In genomic region chr7:2520131-2520807, GRCh38 we compare ENCODE assay signal across 8 cellular contexts. TPM values are rescaled to one million over a fixed set of nuclear protein-coding genes. Genes with fewer than 3 reads are reported as not detected.
DNase-seq lines count a peak whose midpoint lies in the region; ATAC-seq and TF ChIP-seq lines count a peak whose summit lies in the region.

No MANE protein-coding gene starts in this region.

- no peak for TF ChIP-seq POLR2A in thyroid gland (IDR thresholded peaks at IDR 0.05)

- no peak overlapping the region for H3K27ac ChIP-seq in ascending aorta
- H3K27ac ChIP-seq in thoracic aorta = no peak overlapping the region
- no peak overlapping the region for H3K27ac ChIP-seq in thyroid gland

- intact Hi-C loops in ascending aorta (cut with DNase I) (no loop called here), thyroid gland (cut with DNase I) (no loop called here)

- no peak for ATAC-seq in thoracic aorta (ENCODE audit: insufficient number of reproducible peaks, low FRiP score, low read depth)

- peaks cover 6 to 26% of the 10 kb centered on the region in 2 donors for H3K4me1 ChIP-seq in ascending aorta
- H3K4me1 ChIP-seq in thoracic aorta (ENCODE audit: control insufficient read depth in 1 of 2, low read depth in 2 of 2) = peaks cover 0 to 31% of the 10 kb centered on the region in 2 donors
- peaks cover 36 to 58% of the 10 kb centered on the region in 2 donors for H3K4me1 ChIP-seq in thyroid gland

- 8% methylated on average over 13 of the region's 38 CpGs; no CpG with 5 or more reads in 1 of the 2 donors for WGBS in thyroid gland, 2 donors

- H3K9me3 ChIP-seq in MG63 (no peaks in the 10 kb centered on the region), ascending aorta (no peaks in the 10 kb centered on the region), thoracic aorta (no peaks in the 10 kb centered on the region), thyroid gland (no peaks in the 10 kb centered on the region)

- H3K27me3 ChIP-seq in MG63 (no peaks in the 10 kb centered on the region), ascending aorta (peaks cover 24% of the 10 kb centered on the region), thoracic aorta (replicated peaks; ENCODE audit: insufficient read depth) (no peaks in the 10 kb centered on the region), thyroid gland (peaks cover 7% of the 10 kb centered on the region)

- no peaks in the 10 kb centered on the region for H3K36me3 ChIP-seq in MG63
- H3K36me3 ChIP-seq in ascending aorta = no peaks in the 10 kb centered on the region
- no peaks in the 10 kb centered on the region for H3K36me3 ChIP-seq in thoracic aorta
- no peaks in the 10 kb centered on the region for H3K36me3 ChIP-seq in thyroid gland

- DNase-seq in NCI-H524 (lab: John Stamatoyannopoulos, UW) = peak; percentile 40 to 80
- no peak for DNase-seq in NCI-H524 treated with DMSO at 0.1 percent for 48 hours (lab: John Stamatoyannopoulos, UW)
- DNase-seq in MG63 = peak; percentile 18
- DNase-seq in ascending aorta (ENCODE audit: low spot score in 2 of 2) = no peak
- DNase-seq in left kidney (ENCODE audit: low read depth, low spot score) = peak; percentile 59
- no peak for DNase-seq in thoracic aorta (ENCODE audit: low spot score)
- no peak for DNase-seq in thyroid gland
- DNase-seq in occipital lobe (lab: John Stamatoyannopoulos, UW) = no peak

- H3K4me3 ChIP-seq in MG63 = peak overlapping the region; percentile 38
- H3K4me3 ChIP-seq in ascending aorta = peak overlapping the region; percentile 53 to 74
- peak overlapping the region; percentile 66 for H3K4me3 ChIP-seq in thoracic aorta
- H3K4me3 ChIP-seq in thyroid gland (replicated peaks in 1 of 3) = peak overlapping the region in 1 of 3 donors; percentile 31

- TF ChIP-seq CTCF in ascending aorta (IDR thresholded peaks at IDR 0.05) = no peak
- TF ChIP-seq CTCF in thoracic aorta (IDR thresholded peaks at IDR 0.05) = no peak
- no peak for TF ChIP-seq CTCF in thyroid gland (IDR thresholded peaks at IDR 0.05)

RNA-seq across cellular contexts. Expression of gene LFNG, which starts 0.7 kb away (rescaled TPM):
- 2.9 and 6.0 TPM in 2 replicates for total RNA-seq in MG63 (2014; rRNA removed; shearing (Covaris generic); ENCODE audit: low replicate concordance)
- total RNA-seq in ascending aorta = 102 TPM
- 10 to 100 TPM in 1 of 2 donors, 1 to 10 TPM in 1; 8.0 to 24.1 TPM for total RNA-seq in thoracic aorta
- 1 to 10 TPM; 3.8 to 6.1 (median 4.8) TPM for total RNA-seq in thyroid gland
- 8.7 TPM for total RNA-seq in occipital lobe

RNA-seq across cellular contexts. Expression of gene BRAT1, which starts 35.1 kb away (rescaled TPM):
- 43.2 and 59.7 TPM in 2 replicates for total RNA-seq in MG63 (2014; rRNA removed; shearing (Covaris generic); ENCODE audit: low replicate concordance)
- total RNA-seq in ascending aorta (84.0 TPM), thoracic aorta (10 to 100 TPM; 28.8 to 43.6 TPM), thyroid gland (10 to 100 TPM; 37.2 to 51.8 (median 45.6) TPM), occipital lobe (15.6 TPM)

RNA-seq across cellular contexts. Expression of gene IQCE, which starts 38.5 kb away (rescaled TPM):
- total RNA-seq in MG63 (2014; rRNA removed; shearing (Covaris generic); ENCODE audit: low replicate concordance) = 8.6 and 18.2 TPM in 2 replicates
- total RNA-seq in ascending aorta = 11.4 TPM
- total RNA-seq in thoracic aorta = 10 to 100 TPM; 10.6 to 40.1 TPM
- 10 to 100 TPM; 16.0 to 40.2 (median 37.2) TPM for total RNA-seq in thyroid gland
- 22.3 TPM for total RNA-seq in occipital lobe

RNA-seq across cellular contexts. Expression of gene GRIFIN, which starts 44.1 kb away (rescaled TPM):
- not detected in 2 replicates for total RNA-seq in MG63 (2014; rRNA removed; shearing (Covaris generic); ENCODE audit: low replicate concordance)
- not detected for total RNA-seq in ascending aorta
- not detected for total RNA-seq in thoracic aorta
- not detected for total RNA-seq in thyroid gland
- total RNA-seq in occipital lobe = not detected

Comparison
In these comparisons a context has a peak if more than half of its experiments do, and no peak if none do; other contexts are left out.
1. DNase-seq: peak in NCI-H524 (2 of 2), MG63 (single experiment) and left kidney (single experiment); none in NCI-H524 treated with DMSO at 0.1 percent for 48 hours (single experiment), ascending aorta (0 of 2), thoracic aorta (single experiment), thyroid gland (0 of 2) and occipital lobe (single experiment).